1 cellular context compared by ENCODE assay signal in the genomic region with DNA sequence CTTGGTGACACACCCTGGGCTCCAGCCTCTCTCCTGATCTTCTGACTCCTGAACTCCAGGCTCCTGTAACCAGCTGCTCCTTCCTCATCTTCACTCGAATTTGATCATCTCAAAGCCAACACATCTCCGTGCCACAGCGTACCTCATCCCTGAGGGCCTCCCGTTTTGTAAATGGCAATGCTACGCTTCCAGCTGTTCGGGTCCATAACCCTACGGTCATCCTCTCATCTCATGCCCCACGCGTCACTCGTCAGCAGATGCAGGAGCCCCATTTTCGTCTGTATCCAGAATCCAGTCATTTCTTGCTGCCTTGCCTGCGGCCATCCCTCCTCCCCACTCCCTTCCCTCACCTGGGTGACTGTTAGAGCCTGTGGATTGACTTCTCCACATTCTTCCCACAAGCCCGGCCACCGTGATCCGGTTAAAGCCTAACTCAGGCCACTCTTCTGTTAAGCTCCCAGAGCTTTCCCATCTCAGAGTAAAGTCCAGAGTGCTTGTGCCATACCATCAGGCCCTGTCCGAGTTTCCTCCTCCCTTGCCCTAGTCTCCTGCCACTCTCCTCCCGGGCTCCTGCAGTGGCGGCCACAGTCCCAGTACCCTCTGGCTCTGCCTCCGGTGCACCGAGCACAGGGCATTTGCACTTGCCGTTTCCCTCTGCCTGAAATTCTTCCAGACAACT.
A peak's percentile ranks its signal among the peaks of the same experiment; 100 is the strongest.
TF ChIP-seq lines count a peak whose summit lies in the region.

No MANE protein-coding gene starts in this region.

TF ChIP-seq in HepG2, 621 proteins besides CTCF, POLR2A, EP300 and RAD21 (continued from another document and continues in another):
- TF ChIP-seq ZHX2 (IDR thresholded peaks at IDR 0.05; ENCODE audit: low read depth) (no peak), ZHX2 (CRISPR knock-in tag; IDR thresholded peaks at IDR 0.05; ENCODE audit: borderline replicate concordance) (no peak), ISX (CRISPR knock-in tag; conservative IDR thresholded peaks at IDR 0.05) (no peak; the same call in 1 of the 2 replicates), ZNF230 (CRISPR knock-in tag; IDR thresholded peaks at IDR 0.05) (0 out of 2 replicates have a peak, but pooled peaks have one; percentile 22), SATB2 (CRISPR knock-in tag; IDR thresholded peaks at IDR 0.05) (no peak), PRDM4 (CRISPR knock-in tag; IDR thresholded peaks at IDR 0.05; ENCODE audit: borderline replicate concordance) (no peak), ZNF329 (CRISPR knock-in tag; IDR thresholded peaks at IDR 0.05; ENCODE audit: low read depth) (no peak), TEAD3 (CRISPR knock-in tag; optimal IDR thresholded peaks at IDR 0.05; ENCODE audit: borderline replicate concordance) (peak; percentile 33), ZNF543 (CRISPR knock-in tag; IDR thresholded peaks at IDR 0.05) (no peak), SRY (CRISPR knock-in tag; IDR thresholded peaks at IDR 0.05) (no peak), GPN1 (CRISPR knock-in tag; IDR thresholded peaks at IDR 0.05; ENCODE audit: borderline replicate concordance) (0 out of 2 replicates have a peak, but pooled peaks have one; percentile 13), ZNF280B (CRISPR knock-in tag; IDR thresholded peaks at IDR 0.05; ENCODE audit: borderline replicate concordance) (no peak; the same call in 1 of the 2 replicates), RARA (CRISPR knock-in tag; IDR thresholded peaks at IDR 0.05) (no peak), BCL6 (CRISPR knock-in tag; IDR thresholded peaks at IDR 0.05) (no peak), ZNF761 (CRISPR knock-in tag; conservative IDR thresholded peaks at IDR 0.05) (no peak), ZFX (CRISPR knock-in tag; IDR thresholded peaks at IDR 0.05; ENCODE audit: low read depth) (peak; percentile 37), DNMT1 (CRISPR knock-in tag; IDR thresholded peaks at IDR 0.05) (no peak), TMF1 (CRISPR knock-in tag; IDR thresholded peaks at IDR 0.05; ENCODE audit: low read depth) (no peak)
- TF ChIP-seq, protein P1, sequence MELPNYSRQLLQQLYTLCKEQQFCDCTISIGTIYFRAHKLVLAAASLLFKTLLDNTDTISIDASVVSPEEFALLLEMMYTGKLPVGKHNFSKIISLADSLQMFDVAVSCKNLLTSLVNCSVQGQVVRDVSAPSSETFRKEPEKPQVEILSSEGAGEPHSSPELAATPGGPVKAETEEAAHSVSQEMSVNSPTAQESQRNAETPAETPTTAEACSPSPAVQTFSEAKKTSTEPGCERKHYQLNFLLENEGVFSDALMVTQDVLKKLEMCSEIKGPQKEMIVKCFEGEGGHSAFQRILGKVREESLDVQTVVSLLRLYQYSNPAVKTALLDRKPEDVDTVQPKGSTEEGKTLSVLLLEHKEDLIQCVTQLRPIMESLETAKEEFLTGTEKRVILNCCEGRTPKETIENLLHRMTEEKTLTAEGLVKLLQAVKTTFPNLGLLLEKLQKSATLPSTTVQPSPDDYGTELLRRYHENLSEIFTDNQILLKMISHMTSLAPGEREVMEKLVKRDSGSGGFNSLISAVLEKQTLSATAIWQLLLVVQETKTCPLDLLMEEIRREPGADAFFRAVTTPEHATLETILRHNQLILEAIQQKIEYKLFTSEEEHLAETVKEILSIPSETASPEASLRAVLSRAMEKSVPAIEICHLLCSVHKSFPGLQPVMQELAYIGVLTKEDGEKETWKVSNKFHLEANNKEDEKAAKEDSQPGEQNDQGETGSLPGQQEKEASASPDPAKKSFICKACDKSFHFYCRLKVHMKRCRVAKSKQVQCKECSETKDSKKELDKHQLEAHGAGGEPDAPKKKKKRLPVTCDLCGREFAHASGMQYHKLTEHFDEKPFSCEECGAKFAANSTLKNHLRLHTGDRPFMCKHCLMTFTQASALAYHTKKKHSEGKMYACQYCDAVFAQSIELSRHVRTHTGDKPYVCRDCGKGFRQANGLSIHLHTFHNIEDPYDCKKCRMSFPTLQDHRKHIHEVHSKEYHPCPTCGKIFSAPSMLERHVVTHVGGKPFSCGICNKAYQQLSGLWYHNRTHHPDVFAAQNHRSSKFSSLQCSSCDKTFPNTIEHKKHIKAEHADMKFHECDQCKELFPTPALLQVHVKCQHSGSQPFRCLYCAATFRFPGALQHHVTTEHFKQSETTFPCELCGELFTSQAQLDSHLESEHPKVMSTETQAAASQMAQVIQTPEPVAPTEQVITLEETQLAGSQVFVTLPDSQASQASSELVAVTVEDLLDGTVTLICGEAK (IDR thresholded peaks at IDR 0.05) = no peak
- TF ChIP-seq, protein P1 (CRISPR knock-in tag; IDR thresholded peaks at IDR 0.05) = no peak
- TF ChIP-seq, protein P2, sequence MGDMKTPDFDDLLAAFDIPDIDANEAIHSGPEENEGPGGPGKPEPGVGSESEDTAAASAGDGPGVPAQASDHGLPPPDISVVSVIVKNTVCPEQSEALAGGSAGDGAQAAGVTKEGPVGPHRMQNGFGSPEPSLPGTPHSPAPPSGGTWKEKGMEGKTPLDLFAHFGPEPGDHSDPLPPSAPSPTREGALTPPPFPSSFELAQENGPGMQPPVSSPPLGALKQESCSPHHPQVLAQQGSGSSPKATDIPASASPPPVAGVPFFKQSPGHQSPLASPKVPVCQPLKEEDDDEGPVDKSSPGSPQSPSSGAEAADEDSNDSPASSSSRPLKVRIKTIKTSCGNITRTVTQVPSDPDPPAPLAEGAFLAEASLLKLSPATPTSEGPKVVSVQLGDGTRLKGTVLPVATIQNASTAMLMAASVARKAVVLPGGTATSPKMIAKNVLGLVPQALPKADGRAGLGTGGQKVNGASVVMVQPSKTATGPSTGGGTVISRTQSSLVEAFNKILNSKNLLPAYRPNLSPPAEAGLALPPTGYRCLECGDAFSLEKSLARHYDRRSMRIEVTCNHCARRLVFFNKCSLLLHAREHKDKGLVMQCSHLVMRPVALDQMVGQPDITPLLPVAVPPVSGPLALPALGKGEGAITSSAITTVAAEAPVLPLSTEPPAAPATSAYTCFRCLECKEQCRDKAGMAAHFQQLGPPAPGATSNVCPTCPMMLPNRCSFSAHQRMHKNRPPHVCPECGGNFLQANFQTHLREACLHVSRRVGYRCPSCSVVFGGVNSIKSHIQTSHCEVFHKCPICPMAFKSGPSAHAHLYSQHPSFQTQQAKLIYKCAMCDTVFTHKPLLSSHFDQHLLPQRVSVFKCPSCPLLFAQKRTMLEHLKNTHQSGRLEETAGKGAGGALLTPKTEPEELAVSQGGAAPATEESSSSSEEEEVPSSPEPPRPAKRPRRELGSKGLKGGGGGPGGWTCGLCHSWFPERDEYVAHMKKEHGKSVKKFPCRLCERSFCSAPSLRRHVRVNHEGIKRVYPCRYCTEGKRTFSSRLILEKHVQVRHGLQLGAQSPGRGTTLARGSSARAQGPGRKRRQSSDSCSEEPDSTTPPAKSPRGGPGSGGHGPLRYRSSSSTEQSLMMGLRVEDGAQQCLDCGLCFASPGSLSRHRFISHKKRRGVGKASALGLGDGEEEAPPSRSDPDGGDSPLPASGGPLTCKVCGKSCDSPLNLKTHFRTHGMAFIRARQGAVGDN (CRISPR knock-in tag; IDR thresholded peaks at IDR 0.05) = peak; percentile 56
- TF ChIP-seq, protein P3, sequence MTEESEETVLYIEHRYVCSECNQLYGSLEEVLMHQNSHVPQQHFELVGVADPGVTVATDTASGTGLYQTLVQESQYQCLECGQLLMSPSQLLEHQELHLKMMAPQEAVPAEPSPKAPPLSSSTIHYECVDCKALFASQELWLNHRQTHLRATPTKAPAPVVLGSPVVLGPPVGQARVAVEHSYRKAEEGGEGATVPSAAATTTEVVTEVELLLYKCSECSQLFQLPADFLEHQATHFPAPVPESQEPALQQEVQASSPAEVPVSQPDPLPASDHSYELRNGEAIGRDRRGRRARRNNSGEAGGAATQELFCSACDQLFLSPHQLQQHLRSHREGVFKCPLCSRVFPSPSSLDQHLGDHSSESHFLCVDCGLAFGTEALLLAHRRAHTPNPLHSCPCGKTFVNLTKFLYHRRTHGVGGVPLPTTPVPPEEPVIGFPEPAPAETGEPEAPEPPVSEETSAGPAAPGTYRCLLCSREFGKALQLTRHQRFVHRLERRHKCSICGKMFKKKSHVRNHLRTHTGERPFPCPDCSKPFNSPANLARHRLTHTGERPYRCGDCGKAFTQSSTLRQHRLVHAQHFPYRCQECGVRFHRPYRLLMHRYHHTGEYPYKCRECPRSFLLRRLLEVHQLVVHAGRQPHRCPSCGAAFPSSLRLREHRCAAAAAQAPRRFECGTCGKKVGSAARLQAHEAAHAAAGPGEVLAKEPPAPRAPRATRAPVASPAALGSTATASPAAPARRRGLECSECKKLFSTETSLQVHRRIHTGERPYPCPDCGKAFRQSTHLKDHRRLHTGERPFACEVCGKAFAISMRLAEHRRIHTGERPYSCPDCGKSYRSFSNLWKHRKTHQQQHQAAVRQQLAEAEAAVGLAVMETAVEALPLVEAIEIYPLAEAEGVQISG (CRISPR knock-in tag; IDR thresholded peaks at IDR 0.05) = no peak
